In the genomic region with DNA sequence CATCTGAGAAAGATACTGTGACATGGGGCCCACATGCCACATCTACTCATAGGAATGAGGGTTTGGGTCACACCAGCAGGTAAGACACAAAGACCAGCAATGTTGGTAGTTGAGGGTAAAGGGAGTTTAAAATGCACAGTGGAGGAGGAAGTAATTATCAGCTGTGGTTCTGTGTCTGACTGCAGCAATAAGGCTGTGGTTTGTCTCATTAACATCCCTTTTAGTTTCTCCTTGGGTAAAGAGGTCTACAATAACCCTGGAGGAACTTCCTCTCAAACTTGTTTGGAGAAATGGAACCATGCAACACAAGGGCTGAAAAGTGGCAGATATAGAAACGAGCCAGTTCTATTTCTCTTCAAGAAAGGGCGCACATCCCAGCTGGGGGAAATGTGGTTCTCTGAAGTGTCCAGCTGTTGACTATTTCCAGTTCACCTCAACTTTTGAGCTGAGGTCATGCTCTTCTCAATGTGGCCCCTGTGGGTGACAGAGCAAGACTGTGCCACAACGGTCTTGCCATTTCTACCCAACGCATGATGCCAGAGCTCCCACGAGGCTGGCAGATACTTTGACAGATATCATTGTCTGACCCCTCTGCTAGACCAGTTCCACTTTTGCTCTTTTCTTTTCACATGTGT, we compare ENCODE assay signal across 19 cellular contexts.
DNase-seq lines count a peak whose midpoint lies in the region; ATAC-seq and TF ChIP-seq lines count a peak whose summit lies in the region.
"Had no signal": no experiment of that assay in that cellular context is flagged by ENCODE, and none has a peak within 500 bp of the region (broad histone marks: within the 10 kb centered on the region; RNA-seq: fewer than 3 reads in every experiment).

No MANE protein-coding gene starts in this region.

- H3K36me3 Mint-ChIP-seq in Caco-2 (ENCODE audit: insufficient read depth, unreplicated experiment): no peaks in the 10 kb centered on the region
- H3K36me3 Mint-ChIP-seq: activated naive CD4-positive, alpha-beta T cell treated with anti-CD3 and anti-CD28 coated beads, Interleukin-2, amount 50 U/mL, for 24 hours; stimulated activated memory B cell treated with anti-CD40 and anti-IgM and Interleukin-4, amounts not matched to agents 10 μg/mL and 1 μg/mL and 100 μg/mL, for 72 hours had no signal

- DNase-seq in NOMO-1 (lab: John Stamatoyannopoulos, UW; ENCODE audit: unreplicated experiment in 2 of 2): peak; percentile 80 to 97
- peak; percentile 13 for DNase-seq in UCSD-AML1 (lab: John Stamatoyannopoulos, UW; ENCODE audit: unreplicated experiment)
- no peak for DNase-seq in activated CD4-positive, alpha-beta T cell treated with anti-CD3 and anti-CD28 coated beads for 1 hour
- DNase-seq in Caco-2: no peak
- no peak for DNase-seq in T-helper 9 cell
- DNase-seq: activated T-cell treated with anti-CD3 and anti-CD28 coated beads, Interleukin-2, amount 50 U/mL, for 4 hours; NCI-H1417; NCI-H526; nephron progenitor cell; posterior cingulate gyrus; stimulated activated CD4-positive, alpha-beta T cell treated with anti-CD3 and anti-CD28 coated beads, Interleukin-1b, Interleukin-23, amount 100 ng/mL, for 48 hours; testis had no signal

- peaks cover 4% of the 10 kb centered on the region for H3K4me1 ChIP-seq in Caco-2
- H3K4me1 ChIP-seq: testis had no signal

- no TSS peak for BruUV-seq in Caco-2 (replicated peaks; lab: Mats Ljungman, UMichigan)

- H3K4me1 Mint-ChIP-seq in Caco-2 (ENCODE audit: low read depth, unreplicated experiment): peaks cover 10% of the 10 kb centered on the region
- H3K4me1 Mint-ChIP-seq: activated naive CD4-positive, alpha-beta T cell treated with anti-CD3 and anti-CD28 coated beads, Interleukin-2, amount 50 U/mL, for 24 hours; nephron progenitor cell; stimulated activated memory B cell treated with anti-CD40 and anti-IgM and Interleukin-4, amounts not matched to agents 10 μg/mL and 1 μg/mL and 100 μg/mL, for 72 hours had no signal

- POLR2A ChIA-PET in Caco-2 (lab: Charles Lee): no interaction called here

- no peak overlapping the region for H3K27ac Mint-ChIP-seq in Caco-2 (ENCODE audit: unreplicated experiment)
- H3K27ac Mint-ChIP-seq: activated naive CD4-positive, alpha-beta T cell treated with anti-CD3 and anti-CD28 coated beads, Interleukin-2, amount 50 U/mL, for 24 hours; nephron progenitor cell; stimulated activated memory B cell treated with anti-CD40 and anti-IgM and Interleukin-4, amounts not matched to agents 10 μg/mL and 1 μg/mL and 100 μg/mL, for 72 hours; T-helper 2 cell treated with Interferon-gamma antibody and Interleukin-4, amounts not matched to agents 5 μg/mL and 100 μg/mL, for 36 hours had no signal

- H3K27me3 ChIP-seq in Caco-2 (replicated peaks; ENCODE audit: control insufficient read depth, insufficient read depth, low read length): no peaks in the 10 kb centered on the region
- H3K27me3 ChIP-seq: testis had no signal

- H3K36me3 ChIP-seq in Caco-2 (ENCODE audit: control insufficient read depth, insufficient read depth, low read length): no peaks in the 10 kb centered on the region

- H3K9me3 Mint-ChIP-seq in Caco-2 (ENCODE audit: unreplicated experiment): peaks cover 30% of the 10 kb centered on the region

- peaks cover 11% of the 10 kb centered on the region; the same call in 1 of the 2 replicates for H3K9me3 ChIP-seq in Caco-2
- H3K9me3 ChIP-seq: testis had no signal

- H3K27me3 Mint-ChIP-seq in Caco-2 (ENCODE audit: insufficient read depth, unreplicated experiment): no peaks in the 10 kb centered on the region
- H3K27me3 Mint-ChIP-seq: stimulated activated memory B cell treated with anti-CD40 and anti-IgM and Interleukin-4, amounts not matched to agents 10 μg/mL and 1 μg/mL and 100 μg/mL, for 72 hours had no signal

- intact Hi-C loops in Caco-2 (cut with micrococcal nuclease; ENCODE audit: unreplicated experiment): no loop called here

- no peak overlapping the region for H3K4me3 ChIP-seq in Caco-2 (ENCODE audit: low read depth, low read length)
- H3K4me3 ChIP-seq: K562, testis had no signal

- H3K4me3 Mint-ChIP-seq in Caco-2 (ENCODE audit: unreplicated experiment): no peak overlapping the region
- H3K4me3 Mint-ChIP-seq: activated naive CD4-positive, alpha-beta T cell treated with anti-CD3 and anti-CD28 coated beads, Interleukin-2, amount 50 U/mL, for 24 hours; activated T-cell treated with anti-CD3 and anti-CD28 coated beads, Interleukin-2, amount 50 U/mL, for 4 hours; nephron progenitor cell; stimulated activated memory B cell treated with anti-CD40 and anti-IgM and Interleukin-4, amounts not matched to agents 10 μg/mL and 1 μg/mL and 100 μg/mL, for 72 hours; T-helper 2 cell treated with Interferon-gamma antibody and Interleukin-4, amounts not matched to agents 5 μg/mL and 100 μg/mL, for 36 hours had no signal

- peak; percentile 57 for ATAC-seq in GM19023 (IDR thresholded peaks at IDR 0.05; ENCODE audit: unreplicated experiment)
- peak; percentile 57 for ATAC-seq in HG03457 (IDR thresholded peaks at IDR 0.05; ENCODE audit: unreplicated experiment)
- ATAC-seq: activated CD4-positive, CD25-positive, alpha-beta regulatory T cell treated with anti-CD3 and anti-CD28 coated beads, Interleukin-2, amount 50 U/mL, for 24 hours; activated T-cell treated with anti-CD3 and anti-CD28 coated beads, Interleukin-2, amount 50 U/mL, for 4 hours; K562; stimulated activated memory B cell treated with anti-CD40 and anti-IgM and Interleukin-4, amounts not matched to agents 10 μg/mL and 1 μg/mL and 100 μg/mL, for 72 hours had no signal

- CTCF ChIA-PET in Caco-2 (lab: Charles Lee): no interaction called here

- TF ChIP-seq CTCF in Caco-2 (IDR thresholded peaks at IDR 0.05; ENCODE audit: insufficient read depth in 1 of 2, low read depth in 1 of 2, low read length in 1 of 2, severe bottlenecking in 1 of 2, unreplicated experiment in 1 of 2): no peak

Comparison
In these comparisons a context has a peak if more than half of its experiments do, and no peak if none do; other contexts are left out.
1. DNase-seq: peak in NOMO-1 (2 of 2) and UCSD-AML1 (single experiment); none in activated CD4-positive, alpha-beta T cell treated with anti-CD3 and anti-CD28 coated beads for 1 hour (single experiment), Caco-2 (0 of 2) and T-helper 9 cell (single experiment).